Comparison of ENCODE assay signal across 9 cellular contexts in genomic region chr20:4369798-4370124, GRCh38.
DNase-seq lines count a peak whose midpoint lies in the region; ATAC-seq and TF ChIP-seq lines count a peak whose summit lies in the region.
"Had no signal": no experiment of that assay in that cellular context is flagged by ENCODE, and none has a peak within 500 bp of the region (broad histone marks: within the 10 kb centered on the region; RNA-seq: fewer than 3 reads in every experiment).

No MANE protein-coding gene starts in this region.

- POLR2A ChIA-PET in T-cell (lab: Charles Lee): interaction anchor here in 1 of 2 donors (0.6 kb wide), 1 partner anchor 653 kb away, joined by 4 read pairs; no protein-coding TSS in a partner anchor

- H3K27me3 Mint-ChIP-seq in T-cell: peaks cover 0 to 4% of the 10 kb centered on the region in 2 donors
- H3K27me3 Mint-ChIP-seq in effector memory CD8-positive, alpha-beta T cell: peaks cover 0 to 7% of the 10 kb centered on the region in 2 donors

- no peak overlapping the region for H3K4me3 ChIP-seq in vagina

- peaks cover 15 to 18% (median 17%) of the 10 kb centered on the region in 3 donors for H3K4me1 Mint-ChIP-seq in T-cell
- peaks cover 8 to 9% of the 10 kb centered on the region in 2 donors for H3K4me1 Mint-ChIP-seq in effector memory CD8-positive, alpha-beta T cell (ENCODE audit: low read depth in 2 of 2)

- no peaks in the 10 kb centered on the region for H3K27me3 ChIP-seq in vagina

- peak overlapping the region; percentile 65 to 86 for H3K27ac Mint-ChIP-seq in T-cell
- H3K27ac Mint-ChIP-seq in effector memory CD8-positive, alpha-beta T cell: peak overlapping the region; percentile 36 to 60

- intact Hi-C loops in vagina (cut with DNase I): no loop called here

- no peak for TF ChIP-seq POLR2A in vagina (IDR thresholded peaks at IDR 0.05)

- CTCF ChIA-PET in T-cell (lab: Charles Lee): interaction anchor here in 1 of 2 donors (0.7 kb wide), 1 partner anchor 225 kb away, joined by 4 read pairs; no protein-coding TSS in a partner anchor

- H3K4me1 ChIP-seq in vagina: no peaks in the 10 kb centered on the region

- H3K36me3 ChIP-seq in vagina: no peaks in the 10 kb centered on the region

- no peaks in the 10 kb centered on the region for H3K9me3 ChIP-seq in vagina

- DNase-seq in AML-193 (lab: John Stamatoyannopoulos, UW): peak; percentile 53 to 66
- DNase-seq in T-cell: peak in 3 of 34 experiments; percentile 1 to 8 (median 7)
- DNase-seq in effector memory CD8-positive, alpha-beta T cell: no peak
- no peak for DNase-seq in NCI-H345 (lab: John Stamatoyannopoulos, UW)
- no peak for DNase-seq in LoVo (ENCODE audit: low spot score)
- no peak for DNase-seq in vagina (ENCODE audit: extremely low spot score in 2 of 2)

- no peak for TF ChIP-seq CTCF in vagina (IDR thresholded peaks at IDR 0.05)

- no peaks in the 10 kb centered on the region for H3K9me3 Mint-ChIP-seq in T-cell
- no peaks in the 10 kb centered on the region for H3K9me3 Mint-ChIP-seq in effector memory CD8-positive, alpha-beta T cell

- no peak overlapping the region for H3K27ac ChIP-seq in vagina
- H3K27ac ChIP-seq: RWPE1 had no signal

- no peaks in the 10 kb centered on the region for H3K36me3 Mint-ChIP-seq in T-cell
- H3K36me3 Mint-ChIP-seq in effector memory CD8-positive, alpha-beta T cell (ENCODE audit: insufficient read depth): no peaks in the 10 kb centered on the region

- ATAC-seq in GM19395 (IDR thresholded peaks at IDR 0.05; ENCODE audit: unreplicated experiment) (peak; percentile 76), T-cell (replicated peaks in 1 of 4) (peak in 3 of 4 experiments; percentile 66 to 93 (median 84)), GM21529 (IDR thresholded peaks at IDR 0.05; ENCODE audit: unreplicated experiment) (no peak)
- ATAC-seq in effector memory CD8-positive, alpha-beta T cell (replicated peaks): peak; percentile 39

- peak overlapping the region in 1 of 3 donors; percentile 2 for H3K4me3 Mint-ChIP-seq in T-cell
- peak overlapping the region in 1 of 2 donors; percentile 19 for H3K4me3 Mint-ChIP-seq in effector memory CD8-positive, alpha-beta T cell

Comparison
In these comparisons a context has a peak if more than half of its experiments do, and no peak if none do; other contexts are left out.
1. DNase-seq: peak in AML-193 (2 of 2); none in effector memory CD8-positive, alpha-beta T cell (0 of 3), NCI-H345 (single experiment), LoVo (single experiment) and vagina (0 of 2).